ENCODE assay signal across 31 cellular contexts in genomic region chr14:74325446-74325845, GRCh38. TPM values are rescaled to one million over a fixed set of nuclear protein-coding genes. Genes with fewer than 3 reads are reported as not detected.
"Had no signal": no experiment of that assay in that cellular context is flagged by ENCODE, and none has a peak within 500 bp of the region (broad histone marks: within the 10 kb centered on the region; RNA-seq: fewer than 3 reads in every experiment).

No MANE protein-coding gene starts in this region.

- H3K4me1 ChIP-seq: breast epithelium, esophagus squamous epithelium, heart right ventricle, right lobe of liver, testis, transverse colon had no signal

- H3K36me3 ChIP-seq: breast epithelium, esophagus squamous epithelium, heart right ventricle, right lobe of liver, transverse colon had no signal

- H3K4me1 Mint-ChIP-seq: activated naive CD4-positive, alpha-beta T cell treated with anti-CD3 and anti-CD28 coated beads, Interleukin-2, amount 50 U/mL, for 24 hours; activated naive CD8-positive, alpha-beta T cell treated with anti-CD3 and anti-CD28 coated beads, Interleukin-2, amount 50 U/mL, for 24 hours; central memory CD8-positive, alpha-beta T cell; naive B cell had no signal

- H3K36me3 Mint-ChIP-seq: activated naive CD4-positive, alpha-beta T cell treated with anti-CD3 and anti-CD28 coated beads, Interleukin-2, amount 50 U/mL, for 24 hours; naive B cell had no signal

- H3K9me3 ChIP-seq: breast epithelium, esophagus squamous epithelium, heart right ventricle, right lobe of liver, testis, transverse colon had no signal

- H3K4me3 ChIP-seq: breast epithelium, esophagus squamous epithelium, heart right ventricle, right lobe of liver, testis, transverse colon had no signal

- H3K9me3 Mint-ChIP-seq: activated naive CD4-positive, alpha-beta T cell treated with anti-CD3 and anti-CD28 coated beads, Interleukin-2, amount 50 U/mL, for 24 hours; activated naive CD8-positive, alpha-beta T cell treated with anti-CD3 and anti-CD28 coated beads, Interleukin-2, amount 50 U/mL, for 24 hours; activated T-helper 1 cell treated with anti-CD3 and anti-CD28 coated beads, Interleukin-12 subunit alpha, Interleukin-12 subunit beta, Interleukin-2, Interleukin-4 antibody, amounts not matched to agents 30 ng/mL and 10 ng/mL and 1 ng/mL, durations not matched to agents 14 hours and 24 hours and 36 hours; central memory CD8-positive, alpha-beta T cell; naive B cell; neural crest cell had no signal

- H3K27ac Mint-ChIP-seq: activated naive CD4-positive, alpha-beta T cell treated with anti-CD3 and anti-CD28 coated beads, Interleukin-2, amount 50 U/mL, for 24 hours; activated naive CD8-positive, alpha-beta T cell treated with anti-CD3 and anti-CD28 coated beads, Interleukin-2, amount 50 U/mL, for 24 hours; activated T-helper 1 cell treated with anti-CD3 and anti-CD28 coated beads, Interleukin-12 subunit alpha, Interleukin-12 subunit beta, Interleukin-2, Interleukin-4 antibody, amounts not matched to agents 30 ng/mL and 10 ng/mL and 1 ng/mL, durations not matched to agents 14 hours and 24 hours and 36 hours had no signal

- H3K27ac ChIP-seq: breast epithelium, epithelial cell of prostate, esophagus squamous epithelium, heart right ventricle, right lobe of liver, testis, transverse colon, VCaP had no signal

- H3K27me3 ChIP-seq: breast epithelium, right lobe of liver, testis had no signal

- H3K4me3 Mint-ChIP-seq: activated naive CD4-positive, alpha-beta T cell treated with anti-CD3 and anti-CD28 coated beads, Interleukin-2, amount 50 U/mL, for 24 hours; activated naive CD8-positive, alpha-beta T cell treated with anti-CD3 and anti-CD28 coated beads, Interleukin-2, amount 50 U/mL, for 24 hours; activated T-helper 1 cell treated with anti-CD3 and anti-CD28 coated beads, Interleukin-12 subunit alpha, Interleukin-12 subunit beta, Interleukin-2, Interleukin-4 antibody, amounts not matched to agents 30 ng/mL and 10 ng/mL and 1 ng/mL, durations not matched to agents 14 hours and 24 hours and 36 hours; central memory CD8-positive, alpha-beta T cell; naive B cell; neural crest cell had no signal

- DNase-seq: activated CD4-positive, alpha-beta T cell treated with anti-CD3 and anti-CD28 coated beads for 48 hours; activated CD4-positive, alpha-beta T cell treated with anti-CD3 and anti-CD28 coated beads, Interleukin-2, amount 50 U/mL, for 48 hours; activated CD8-positive, alpha-beta memory T cell treated with anti-CD3 and anti-CD28 coated beads, Interleukin-2, amount 50 U/mL, for 4 hours; activated gamma-delta T cell; activated naive CD8-positive, alpha-beta T cell treated with anti-CD3 and anti-CD28 coated beads, Interleukin-2, amount 50 U/mL, for 24 hours; activated T-cell treated with anti-CD3 and anti-CD28 coated beads, Interleukin-2, amount 50 U/mL, for 1 hour; effector CD4-positive, alpha-beta T cell; esophagus squamous epithelium; heart right ventricle; islet precursor cell; left ventricle myocardium superior; naive B cell; right lobe of liver; stimulated activated CD4-positive, alpha-beta T cell treated with anti-CD3 and anti-CD28 coated beads, Interleukin-2, amount 100 ng/mL, for 48 hours; stimulated activated naive CD8-positive, alpha-beta T cell treated with anti-CD3 and anti-CD28 coated beads, Interleukin-15, Interleukin-2, amounts not matched to agents 100 U/mL and 50 U/mL, for 24 hours; testis; transverse colon had no signal

RNA-seq across cellular contexts. Expression of gene VRTN, which starts 22.8 kb away (rescaled TPM):
- total RNA-seq: activated CD8-positive, alpha-beta memory T cell treated with anti-CD3 and anti-CD28 coated beads for 36 hours; activated T-helper 1 cell treated with anti-CD3 and anti-CD28 coated beads, Interleukin-12 subunit alpha, Interleukin-12 subunit beta, Interleukin-2, Interleukin-4 antibody, amounts not matched to agents 30 ng/mL and 10 ng/mL and 1 ng/mL, durations not matched to agents 14 hours and 24 hours and 36 hours; breast epithelium; dermis blood vessel endothelial cell; esophagus squamous epithelium; glomerular endothelial cell; heart right ventricle; left ventricle myocardium superior; lung microvascular endothelial cell; neural crest cell; omental fat pad; right lobe of liver; skeletal muscle tissue; T-helper 1 cell treated with Interleukin-12 subunit alpha and Interleukin-12 subunit beta and Interleukin-4 antibody, amounts not matched to agents 30 ng/mL and 1 ng/mL, for 36 hours; transverse colon had no signal
